Comparison of ENCODE assay signal across 1 cellular context in genomic region chr9:72540348-72540873, GRCh38.
TF ChIP-seq lines count a peak whose summit lies in the region.

No MANE protein-coding gene starts in this region.

TF ChIP-seq in H1, 55 proteins besides CTCF, POLR2A, EP300 and RAD21:
- TF ChIP-seq KDM4A (IDR thresholded peaks at IDR 0.05; ENCODE audit: low read depth, low read length, severe bottlenecking) (no peak), KDM1A (IDR thresholded peaks at IDR 0.05; ENCODE audit: borderline replicate concordance, low read length) (0 out of 2 replicates have a peak, but pooled peaks have one; percentile 20)
